ENCODE assay signal across 1 cellular context in the genomic region with DNA sequence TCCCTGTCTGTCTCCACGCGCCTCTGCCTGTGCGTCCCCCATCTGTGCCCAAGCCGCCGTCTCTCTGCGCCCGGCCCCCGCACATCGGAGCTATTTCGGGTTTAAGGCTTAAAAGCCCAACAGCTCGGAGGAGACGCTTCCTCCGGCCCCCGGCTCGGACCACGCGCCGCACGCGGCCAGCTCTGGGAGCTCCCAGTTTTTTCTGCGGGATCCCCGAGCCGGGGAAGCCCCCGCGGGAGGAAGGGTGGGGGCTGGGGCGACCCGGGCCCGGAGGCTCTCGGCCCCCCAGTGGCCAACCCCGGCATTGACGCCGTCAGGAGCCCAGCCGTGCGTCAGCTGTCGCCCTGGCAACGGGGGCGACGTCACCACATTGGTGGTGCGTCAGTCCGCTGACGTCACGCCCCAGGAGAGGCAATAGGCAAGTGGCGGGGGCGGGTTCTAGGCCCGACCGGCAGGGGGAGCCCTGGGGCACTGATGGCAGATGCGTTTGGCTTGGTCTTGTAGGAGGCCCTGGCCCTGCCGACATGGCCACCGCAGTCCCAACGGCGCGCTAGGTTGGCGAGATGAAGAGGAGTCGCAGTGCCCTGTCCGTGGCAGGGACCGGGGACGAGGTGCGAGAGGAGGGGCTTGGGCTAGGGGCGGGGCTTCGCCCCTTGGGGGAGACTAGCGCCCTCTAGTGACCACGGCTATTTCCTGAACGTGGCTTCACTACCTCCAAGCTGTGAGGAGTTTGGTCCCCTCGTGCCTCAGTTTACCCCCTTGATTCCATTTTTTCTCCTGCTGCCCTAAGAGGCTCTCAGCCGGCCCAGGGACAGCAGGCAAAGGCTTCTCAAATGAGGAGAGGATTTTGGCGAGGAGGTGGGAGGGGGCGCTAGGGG.
A peak's percentile ranks its signal among the peaks of the same experiment; 100 is the strongest.
TF ChIP-seq lines count a peak whose summit lies in the region.

No MANE protein-coding gene starts in this region.

TF ChIP-seq in HEK293, 187 proteins besides CTCF, POLR2A, EP300 and RAD21 (continued from another document and continues in another):
- TF ChIP-seq, protein P1, sequence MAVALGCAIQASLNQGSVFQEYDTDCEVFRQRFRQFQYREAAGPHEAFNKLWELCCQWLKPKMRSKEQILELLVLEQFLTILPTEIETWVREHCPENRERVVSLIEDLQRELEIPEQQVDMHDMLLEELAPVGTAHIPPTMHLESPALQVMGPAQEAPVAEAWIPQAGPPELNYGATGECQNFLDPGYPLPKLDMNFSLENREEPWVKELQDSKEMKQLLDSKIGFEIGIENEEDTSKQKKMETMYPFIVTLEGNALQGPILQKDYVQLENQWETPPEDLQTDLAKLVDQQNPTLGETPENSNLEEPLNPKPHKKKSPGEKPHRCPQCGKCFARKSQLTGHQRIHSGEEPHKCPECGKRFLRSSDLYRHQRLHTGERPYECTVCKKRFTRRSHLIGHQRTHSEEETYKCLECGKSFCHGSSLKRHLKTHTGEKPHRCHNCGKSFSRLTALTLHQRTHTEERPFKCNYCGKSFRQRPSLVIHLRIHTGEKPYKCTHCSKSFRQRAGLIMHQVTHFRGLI (tag by site-specific recombination; IDR thresholded peaks at IDR 0.05): peak; percentile 88
- TF ChIP-seq ZNF624 (tag by site-specific recombination; IDR thresholded peaks at IDR 0.05): no peak
- peak; percentile 65 for TF ChIP-seq YY2 (tag by site-specific recombination; IDR thresholded peaks at IDR 0.05)
- TF ChIP-seq, protein P2, sequence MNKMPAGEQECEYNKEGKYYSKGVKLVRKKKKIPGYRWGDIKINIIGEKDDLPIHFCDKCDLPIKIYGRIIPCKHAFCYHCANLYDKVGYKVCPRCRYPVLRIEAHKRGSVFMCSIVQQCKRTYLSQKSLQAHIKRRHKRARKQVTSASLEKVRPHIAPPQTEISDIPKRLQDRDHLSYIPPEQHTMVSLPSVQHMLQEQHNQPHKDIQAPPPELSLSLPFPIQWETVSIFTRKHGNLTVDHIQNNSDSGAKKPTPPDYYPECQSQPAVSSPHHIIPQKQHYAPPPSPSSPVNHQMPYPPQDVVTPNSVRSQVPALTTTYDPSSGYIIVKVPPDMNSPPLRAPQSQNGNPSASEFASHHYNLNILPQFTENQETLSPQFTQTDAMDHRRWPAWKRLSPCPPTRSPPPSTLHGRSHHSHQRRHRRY (tag by site-specific recombination; IDR thresholded peaks at IDR 0.05): peak; percentile 81; the same call in 1 of the 2 replicates
- TF ChIP-seq ZNF23 (tag by site-specific recombination; IDR thresholded peaks at IDR 0.05; ENCODE audit: borderline replicate concordance): no peak
- TF ChIP-seq, protein P3, sequence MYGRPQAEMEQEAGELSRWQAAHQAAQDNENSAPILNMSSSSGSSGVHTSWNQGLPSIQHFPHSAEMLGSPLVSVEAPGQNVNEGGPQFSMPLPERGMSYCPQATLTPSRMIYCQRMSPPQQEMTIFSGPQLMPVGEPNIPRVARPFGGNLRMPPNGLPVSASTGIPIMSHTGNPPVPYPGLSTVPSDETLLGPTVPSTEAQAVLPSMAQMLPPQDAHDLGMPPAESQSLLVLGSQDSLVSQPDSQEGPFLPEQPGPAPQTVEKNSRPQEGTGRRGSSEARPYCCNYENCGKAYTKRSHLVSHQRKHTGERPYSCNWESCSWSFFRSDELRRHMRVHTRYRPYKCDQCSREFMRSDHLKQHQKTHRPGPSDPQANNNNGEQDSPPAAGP (tag by site-specific recombination; IDR thresholded peaks at IDR 0.05): peak; percentile 100
- TF ChIP-seq, protein P4, sequence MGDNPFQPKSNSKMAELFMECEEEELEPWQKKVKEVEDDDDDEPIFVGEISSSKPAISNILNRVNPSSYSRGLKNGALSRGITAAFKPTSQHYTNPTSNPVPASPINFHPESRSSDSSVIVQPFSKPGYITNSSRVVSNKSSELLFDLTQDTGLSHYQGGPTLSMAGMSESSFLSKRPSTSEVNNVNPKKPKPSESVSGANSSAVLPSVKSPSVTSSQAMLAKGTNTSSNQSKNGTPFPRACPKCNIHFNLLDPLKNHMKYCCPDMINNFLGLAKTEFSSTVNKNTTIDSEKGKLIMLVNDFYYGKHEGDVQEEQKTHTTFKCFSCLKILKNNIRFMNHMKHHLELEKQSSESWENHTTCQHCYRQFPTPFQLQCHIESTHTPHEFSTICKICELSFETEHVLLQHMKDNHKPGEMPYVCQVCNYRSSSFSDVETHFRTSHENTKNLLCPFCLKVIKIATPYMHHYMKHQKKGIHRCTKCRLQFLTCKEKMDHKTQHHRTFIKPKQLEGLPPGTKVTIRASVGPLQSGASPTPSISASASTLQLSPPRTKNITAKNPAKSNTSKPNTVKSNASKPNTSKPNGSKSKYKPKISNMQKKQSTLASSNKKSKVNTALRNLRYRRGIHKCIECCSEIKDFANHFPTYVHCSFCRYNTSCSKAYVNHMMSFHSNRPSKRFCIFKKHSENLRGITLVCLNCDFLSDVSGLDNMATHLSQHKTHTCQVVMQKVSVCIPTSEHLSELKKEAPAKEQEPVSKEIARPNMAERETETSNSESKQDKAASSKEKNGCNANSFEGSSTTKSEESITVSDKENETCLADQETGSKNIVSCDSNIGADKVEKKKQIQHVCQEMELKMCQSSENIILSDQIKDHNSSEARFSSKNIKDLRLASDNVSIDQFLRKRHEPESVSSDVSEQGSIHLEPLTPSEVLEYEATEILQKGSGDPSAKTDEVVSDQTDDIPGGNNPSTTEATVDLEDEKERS (tag by site-specific recombination; IDR thresholded peaks at IDR 0.05): peak; percentile 98
- no peak for TF ChIP-seq ZNF138 (tag by site-specific recombination; IDR thresholded peaks at IDR 0.05; ENCODE audit: borderline replicate concordance)
- no peak for TF ChIP-seq ZNF830 (tag by site-specific recombination; IDR thresholded peaks at IDR 0.05; ENCODE audit: low read depth)
- no peak for TF ChIP-seq ZNF426 (tag by site-specific recombination; IDR thresholded peaks at IDR 0.05)
- no peak for TF ChIP-seq ZNF311 (tag by site-specific recombination; IDR thresholded peaks at IDR 0.05; ENCODE audit: borderline replicate concordance)
- peak; percentile 95; the same call in 1 of the 2 replicates for TF ChIP-seq GLI4 (tag by site-specific recombination; IDR thresholded peaks at IDR 0.05)
- TF ChIP-seq ZFP37 (tag by site-specific recombination; IDR thresholded peaks at IDR 0.05): peak; percentile 98
- no peak for TF ChIP-seq ZNF16 (tag by site-specific recombination; IDR thresholded peaks at IDR 0.05; ENCODE audit: low read depth)
- TF ChIP-seq OSR2 (tag by site-specific recombination; IDR thresholded peaks at IDR 0.05): peak; percentile 57; the same call in 1 of the 2 replicates
- TF ChIP-seq, protein P5, sequence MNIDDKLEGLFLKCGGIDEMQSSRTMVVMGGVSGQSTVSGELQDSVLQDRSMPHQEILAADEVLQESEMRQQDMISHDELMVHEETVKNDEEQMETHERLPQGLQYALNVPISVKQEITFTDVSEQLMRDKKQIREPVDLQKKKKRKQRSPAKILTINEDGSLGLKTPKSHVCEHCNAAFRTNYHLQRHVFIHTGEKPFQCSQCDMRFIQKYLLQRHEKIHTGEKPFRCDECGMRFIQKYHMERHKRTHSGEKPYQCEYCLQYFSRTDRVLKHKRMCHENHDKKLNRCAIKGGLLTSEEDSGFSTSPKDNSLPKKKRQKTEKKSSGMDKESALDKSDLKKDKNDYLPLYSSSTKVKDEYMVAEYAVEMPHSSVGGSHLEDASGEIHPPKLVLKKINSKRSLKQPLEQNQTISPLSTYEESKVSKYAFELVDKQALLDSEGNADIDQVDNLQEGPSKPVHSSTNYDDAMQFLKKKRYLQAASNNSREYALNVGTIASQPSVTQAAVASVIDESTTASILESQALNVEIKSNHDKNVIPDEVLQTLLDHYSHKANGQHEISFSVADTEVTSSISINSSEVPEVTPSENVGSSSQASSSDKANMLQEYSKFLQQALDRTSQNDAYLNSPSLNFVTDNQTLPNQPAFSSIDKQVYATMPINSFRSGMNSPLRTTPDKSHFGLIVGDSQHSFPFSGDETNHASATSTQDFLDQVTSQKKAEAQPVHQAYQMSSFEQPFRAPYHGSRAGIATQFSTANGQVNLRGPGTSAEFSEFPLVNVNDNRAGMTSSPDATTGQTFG (tag by site-specific recombination; IDR thresholded peaks at IDR 0.05; ENCODE audit: borderline replicate concordance): peak; percentile 90
- 0 out of 2 replicates have a peak, but pooled peaks have one; percentile 27 for TF ChIP-seq OVOL3 (tag by site-specific recombination; IDR thresholded peaks at IDR 0.05)
- TF ChIP-seq MZF1 (tag by site-specific recombination; IDR thresholded peaks at IDR 0.05; ENCODE audit: borderline replicate concordance): peak; percentile 23; the same call in 1 of the 2 replicates
- no peak; the same call in 1 of the 2 replicates for TF ChIP-seq ZNF423 (tag by site-specific recombination; IDR thresholded peaks at IDR 0.05)
- TF ChIP-seq ZBTB7A (tag by site-specific recombination; IDR thresholded peaks at IDR 0.05; ENCODE audit: low read depth): peak; percentile 97
- peak; percentile 90 for TF ChIP-seq ZBTB48 (tag by site-specific recombination; IDR thresholded peaks at IDR 0.05)
- TF ChIP-seq, protein P6, sequence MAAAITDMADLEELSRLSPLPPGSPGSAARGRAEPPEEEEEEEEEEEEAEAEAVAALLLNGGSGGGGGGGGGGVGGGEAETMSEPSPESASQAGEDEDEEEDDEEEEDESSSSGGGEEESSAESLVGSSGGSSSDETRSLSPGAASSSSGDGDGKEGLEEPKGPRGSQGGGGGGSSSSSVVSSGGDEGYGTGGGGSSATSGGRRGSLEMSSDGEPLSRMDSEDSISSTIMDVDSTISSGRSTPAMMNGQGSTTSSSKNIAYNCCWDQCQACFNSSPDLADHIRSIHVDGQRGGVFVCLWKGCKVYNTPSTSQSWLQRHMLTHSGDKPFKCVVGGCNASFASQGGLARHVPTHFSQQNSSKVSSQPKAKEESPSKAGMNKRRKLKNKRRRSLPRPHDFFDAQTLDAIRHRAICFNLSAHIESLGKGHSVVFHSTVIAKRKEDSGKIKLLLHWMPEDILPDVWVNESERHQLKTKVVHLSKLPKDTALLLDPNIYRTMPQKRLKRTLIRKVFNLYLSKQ (tag by site-specific recombination; IDR thresholded peaks at IDR 0.05; ENCODE audit: borderline replicate concordance): no peak
- 0 out of 2 replicates have a peak, but pooled peaks have one; percentile 68 for TF ChIP-seq RBAK (tag by site-specific recombination; IDR thresholded peaks at IDR 0.05)
- TF ChIP-seq ZNF354C (tag by site-specific recombination; IDR thresholded peaks at IDR 0.05; ENCODE audit: borderline replicate concordance, low read depth): no peak
- peak; percentile 87 for TF ChIP-seq ZNF76 (tag by site-specific recombination; IDR thresholded peaks at IDR 0.05; ENCODE audit: borderline replicate concordance, low read depth)
- TF ChIP-seq, protein P7, sequence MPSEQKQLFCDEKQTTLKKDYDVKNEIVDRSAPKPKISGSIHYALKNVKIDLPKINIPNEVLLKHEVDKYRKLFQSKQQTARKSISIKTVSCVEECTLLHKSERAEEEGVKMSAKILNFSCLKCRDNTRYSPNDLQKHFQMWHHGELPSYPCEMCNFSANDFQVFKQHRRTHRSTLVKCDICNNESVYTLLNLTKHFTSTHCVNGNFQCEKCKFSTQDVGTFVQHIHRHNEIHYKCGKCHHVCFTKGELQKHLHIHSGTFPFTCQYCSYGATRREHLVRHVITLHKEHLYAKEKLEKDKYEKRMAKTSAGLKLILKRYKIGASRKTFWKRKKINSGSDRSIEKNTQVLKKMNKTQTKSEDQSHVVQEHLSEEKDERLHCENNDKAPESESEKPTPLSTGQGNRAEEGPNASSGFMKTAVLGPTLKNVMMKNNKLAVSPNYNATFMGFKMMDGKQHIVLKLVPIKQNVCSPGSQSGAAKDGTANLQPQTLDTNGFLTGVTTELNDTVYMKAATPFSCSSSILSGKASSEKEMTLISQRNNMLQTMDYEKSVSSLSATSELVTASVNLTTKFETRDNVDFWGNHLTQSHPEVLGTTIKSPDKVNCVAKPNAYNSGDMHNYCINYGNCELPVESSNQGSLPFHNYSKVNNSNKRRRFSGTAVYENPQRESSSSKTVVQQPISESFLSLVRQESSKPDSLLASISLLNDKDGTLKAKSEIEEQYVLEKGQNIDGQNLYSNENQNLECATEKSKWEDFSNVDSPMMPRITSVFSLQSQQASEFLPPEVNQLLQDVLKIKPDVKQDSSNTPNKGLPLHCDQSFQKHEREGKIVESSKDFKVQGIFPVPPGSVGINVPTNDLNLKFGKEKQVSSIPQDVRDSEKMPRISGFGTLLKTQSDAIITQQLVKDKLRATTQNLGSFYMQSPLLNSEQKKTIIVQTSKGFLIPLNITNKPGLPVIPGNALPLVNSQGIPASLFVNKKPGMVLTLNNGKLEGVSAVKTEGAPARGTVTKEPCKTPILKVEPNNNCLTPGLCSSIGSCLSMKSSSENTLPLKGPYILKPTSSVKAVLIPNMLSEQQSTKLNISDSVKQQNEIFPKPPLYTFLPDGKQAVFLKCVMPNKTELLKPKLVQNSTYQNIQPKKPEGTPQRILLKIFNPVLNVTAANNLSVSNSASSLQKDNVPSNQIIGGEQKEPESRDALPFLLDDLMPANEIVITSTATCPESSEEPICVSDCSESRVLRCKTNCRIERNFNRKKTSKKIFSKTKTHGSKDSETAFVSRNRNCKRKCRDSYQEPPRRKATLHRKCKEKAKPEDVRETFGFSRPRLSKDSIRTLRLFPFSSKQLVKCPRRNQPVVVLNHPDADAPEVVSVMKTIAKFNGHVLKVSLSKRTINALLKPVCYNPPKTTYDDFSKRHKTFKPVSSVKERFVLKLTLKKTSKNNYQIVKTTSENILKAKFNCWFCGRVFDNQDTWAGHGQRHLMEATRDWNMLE (tag by site-specific recombination; conservative IDR thresholded peaks at IDR 0.05; ENCODE audit: low read depth): peak; percentile 38; the same call in 1 of the 2 replicates
- no peak for TF ChIP-seq ZNF837 (tag by site-specific recombination; IDR thresholded peaks at IDR 0.05)
- TF ChIP-seq FEZF1 (tag by site-specific recombination; IDR thresholded peaks at IDR 0.05): peak; percentile 41
- TF ChIP-seq ZNF792 (tag by site-specific recombination; IDR thresholded peaks at IDR 0.05): no peak
- TF ChIP-seq ZXDB (tag by site-specific recombination; IDR thresholded peaks at IDR 0.05): peak; percentile 98
- TF ChIP-seq KLF9 (tag by site-specific recombination; IDR thresholded peaks at IDR 0.05; ENCODE audit: low read depth): peak; percentile 81
- peak; percentile 100 for TF ChIP-seq ZNF629 (tag by site-specific recombination; IDR thresholded peaks at IDR 0.05)
- TF ChIP-seq SP7 (tag by site-specific recombination; IDR thresholded peaks at IDR 0.05): peak; percentile 98
- TF ChIP-seq TCF7L2 (IDR thresholded peaks at IDR 0.05; ENCODE audit: borderline replicate concordance, low read depth, low read length): no peak
